21 cellular contexts compared by ENCODE assay signal in genomic region chr13:68636784-68637183, GRCh38.
"Had no signal": no experiment of that assay in that cellular context is flagged by ENCODE, and none has a peak within 500 bp of the region (broad histone marks: within the 10 kb centered on the region; RNA-seq: fewer than 3 reads in every experiment).

No MANE protein-coding gene starts in this region.

- H3K36me3 ChIP-seq: esophagus muscularis mucosa, gastroesophageal sphincter, heart left ventricle, left lung, lower lobe of right lung had no signal

- H3K79me2 ChIP-seq: hepatocyte had no signal

- H3K27me3 Mint-ChIP-seq: naive B cell; naive thymus-derived CD8-positive, alpha-beta T cell had no signal

- H3K9me3 ChIP-seq: esophagus muscularis mucosa, gastroesophageal sphincter, lower lobe of right lung, mucosa of descending colon had no signal

- H3K4me2 ChIP-seq: hepatocyte had no signal

- H3K27me3 ChIP-seq: dorsolateral prefrontal cortex, esophagus muscularis mucosa, foreskin keratinocyte, gastroesophageal sphincter, heart left ventricle, hepatocyte, left lung had no signal

- ATAC-seq: foreskin keratinocyte; gastroesophageal sphincter; heart left ventricle; left cardiac atrium; left lung; left ventricle myocardium superior; lower lobe of right lung; mucosa of descending colon; naive thymus-derived CD8-positive, alpha-beta T cell had no signal

- H3K4me3 Mint-ChIP-seq: immature natural killer cell; mesothelial cell of epicardium; naive B cell; naive thymus-derived CD8-positive, alpha-beta T cell had no signal

- H3K4me1 ChIP-seq: esophagus muscularis mucosa, foreskin keratinocyte, gastroesophageal sphincter, heart left ventricle, left lung, lower lobe of right lung had no signal

- H3K4me3 ChIP-seq: coronary artery, dorsolateral prefrontal cortex, esophagus muscularis mucosa, gastroesophageal sphincter, heart left ventricle, hepatocyte, left lung, lower lobe of right lung, mucosa of descending colon had no signal

- H3K36me3 Mint-ChIP-seq: immature natural killer cell; mesothelial cell of epicardium; naive B cell; naive thymus-derived CD8-positive, alpha-beta T cell had no signal

- DNase-seq: dermis blood vessel endothelial cell; dorsolateral prefrontal cortex; effector CD4-positive, alpha-beta T cell; effector memory CD4-positive, alpha-beta T cell; foreskin keratinocyte; heart left ventricle; hypothalamus; immature natural killer cell; left cardiac atrium; left lung; left ventricle myocardium superior; lower lobe of right lung; mesenchymal stem cell; mucosa of descending colon; naive B cell; naive thymus-derived CD8-positive, alpha-beta T cell had no signal

- H3K9me3 Mint-ChIP-seq: mesothelial cell of epicardium had no signal

- H3K4me1 Mint-ChIP-seq: immature natural killer cell; mesothelial cell of epicardium; naive B cell; naive thymus-derived CD8-positive, alpha-beta T cell had no signal

- H2AFZ ChIP-seq: hepatocyte had no signal

- H3K27ac ChIP-seq: coronary artery, dorsolateral prefrontal cortex, esophagus muscularis mucosa, foreskin keratinocyte, gastroesophageal sphincter, heart left ventricle, hepatocyte, left lung, lower lobe of right lung had no signal

- H3K27ac Mint-ChIP-seq: immature natural killer cell; mesothelial cell of epicardium; naive B cell; naive thymus-derived CD8-positive, alpha-beta T cell had no signal
